ENCODE assay signal across 7 cellular contexts in genomic region chr16:29199626-29200025, GRCh38.
A peak's percentile ranks its signal among the peaks of the same experiment; 100 is the strongest.
DNase-seq lines count a peak whose midpoint lies in the region; ATAC-seq and TF ChIP-seq lines count a peak whose summit lies in the region.
"Not testable (repeated sequence)": the region's sequence is repeated elsewhere in the genome, so short reads cannot be mapped to it uniquely, and the experiment has no call there.

No MANE protein-coding gene starts in this region.

- TF ChIP-seq RAD21 in liver (IDR thresholded peaks at IDR 0.05) = not testable (repeated sequence)

- not testable (repeated sequence) for TF ChIP-seq CTCF in liver (IDR thresholded peaks at IDR 0.05; ENCODE audit: low read depth, low read length, missing input control); omental fat pad (IDR thresholded peaks at IDR 0.05); stomach (IDR thresholded peaks at IDR 0.05)

- not testable (repeated sequence) for H3K4me3 Mint-ChIP-seq in activated T-cell treated with anti-CD3 and anti-CD28 coated beads, Interleukin-2, amount 50 U/mL, for 24 hours

- not testable (repeated sequence) for H4K20me1 ChIP-seq in GM23248 (ENCODE audit: insufficient read depth)

- peaks cover 51% of the 10 kb centered on the region for H3K4me1 ChIP-seq in GM23248 (ENCODE audit: insufficient read depth)
- not testable (repeated sequence) for H3K4me1 ChIP-seq in liver (ENCODE audit: control insufficient read depth in 4 of 4, insufficient read depth in 4 of 4, low read length in 3 of 4)
- peaks cover 0 to 40% (median 14%) of the 10 kb centered on the region in 4 donors for H3K4me1 ChIP-seq in stomach

- not testable (repeated sequence) for H3K9me3 ChIP-seq in GM23248 (ENCODE audit: low read depth); liver (ENCODE audit: control insufficient read depth in 4 of 4, low read length in 3 of 4); stomach

- H3F3A ChIP-seq in GM23248 (ENCODE audit: insufficient read depth) = peaks cover 30% of the 10 kb centered on the region

- H3K4me1 Mint-ChIP-seq in activated T-cell treated with anti-CD3 and anti-CD28 coated beads, Interleukin-2, amount 50 U/mL, for 24 hours (ENCODE audit: low read depth) = not testable (repeated sequence)

- H3K9ac ChIP-seq in GM23248 = peak overlapping the region; percentile 83
- H3K9ac ChIP-seq in liver (ENCODE audit: low read depth in 1 of 2, low read length in 2 of 2) = not testable (repeated sequence)

- not testable (repeated sequence) for H3K79me2 ChIP-seq in GM23248 (ENCODE audit: insufficient read depth)

- H3K36me3 ChIP-seq in GM23248 (ENCODE audit: low read depth); liver (ENCODE audit: control insufficient read depth in 4 of 4, insufficient read depth in 3 of 4, low read depth in 1 of 4, low read length in 3 of 4); stomach: not testable (repeated sequence)

- peak overlapping the region; percentile 60 for H3K4me3 ChIP-seq in GM23248
- not testable (repeated sequence) for H3K4me3 ChIP-seq in liver (ENCODE audit: low read depth in 1 of 3, low read length in 3 of 3); stomach

- H3K27ac ChIP-seq in GM23248 (peak overlapping the region; percentile 97), liver (ENCODE audit: low read depth in 1 of 2, low read length in 2 of 2) (peak overlapping the region; percentile 12 to 35), stomach (peak overlapping the region in 4 of 5 donors; percentile 41 to 84 (median 73))

- not testable (repeated sequence) for H3K9me2 ChIP-seq in GM23248 (ENCODE audit: insufficient read depth)

- H3K27ac Mint-ChIP-seq in activated T-cell treated with anti-CD3 and anti-CD28 coated beads, Interleukin-2, amount 50 U/mL, for 24 hours = not testable (repeated sequence)

- peak; percentile 83 for DNase-seq in GM23248
- DNase-seq in activated T-cell treated with anti-CD3 and anti-CD28 coated beads, Interleukin-2, amount 50 U/mL, for 24 hours = peak; percentile 18
- peak; percentile 34 for DNase-seq in ecto neural progenitor cell (ENCODE audit: low spot score)
- DNase-seq in Right ventricle myocardium superior, stomach: not testable (repeated sequence)
- peak; percentile 23 for DNase-seq in omental fat pad (ENCODE audit: low spot score)

- in situ Hi-C loops in GM23248 (cut with MboI) = not testable (repeated sequence)

- TF ChIP-seq POLR2A in stomach (IDR thresholded peaks at IDR 0.05) = not testable (repeated sequence)

- not testable (repeated sequence) for H3K27me3 Mint-ChIP-seq in activated T-cell treated with anti-CD3 and anti-CD28 coated beads, Interleukin-2, amount 50 U/mL, for 24 hours

- H3K9me3 Mint-ChIP-seq in activated T-cell treated with anti-CD3 and anti-CD28 coated beads, Interleukin-2, amount 50 U/mL, for 24 hours = not testable (repeated sequence)

- intact Hi-C loops in Right ventricle myocardium superior (cut with DNase I); stomach (cut with DNase I; ENCODE audit: low total_unique reads): not testable (repeated sequence)

- not testable (repeated sequence) for H3K27me3 ChIP-seq in GM23248 (replicated peaks; ENCODE audit: insufficient read depth); liver (ENCODE audit: control insufficient read depth in 4 of 4, insufficient read depth in 4 of 4, low read length in 3 of 4); stomach

- peak; percentile 56 for ATAC-seq in Right ventricle myocardium superior (ENCODE audit: poor library complexity)
- ATAC-seq in omental fat pad (ENCODE audit: low FRiP score) = peak; percentile 45

- peak overlapping the region; percentile 76 for H3K4me2 ChIP-seq in GM23248 (ENCODE audit: unreplicated experiment)

- 1 to 2% methylated on average over 15 of the region's 15 CpGs for WGBS in GM23248 (ENCODE audit: low coverage in 1 of 2, low lambda C conversion rate in 2 of 2, missing lambda C conversion rate in 2 of 2), 2 experiments
- 89% methylated on average over 15 of the region's 15 CpGs for WGBS in liver
- WGBS in stomach, 5 donors = 57 to 89% (median 73%) methylated on average over 15 of the region's 15 CpGs

- peaks cover 23% of the 10 kb centered on the region for H3K36me3 Mint-ChIP-seq in activated T-cell treated with anti-CD3 and anti-CD28 coated beads, Interleukin-2, amount 50 U/mL, for 24 hours (ENCODE audit: low read depth)

- not testable (repeated sequence) for TF ChIP-seq EP300 in stomach (IDR thresholded peaks at IDR 0.05)

- peak overlapping the region; percentile 57 for H2AFZ ChIP-seq in GM23248

Comparison
In these comparisons a context has a peak if more than half of its experiments do, and no peak if none do; other contexts are left out.
1. H3K27ac ChIP-seq: peak in every context shown above with its lines; median percentile 97 in GM23248; 73 in stomach; 24 in liver.